Comparison of ENCODE assay signal across 13 cellular contexts in genomic region chr7:2258661-2259365, GRCh38. TPM values are rescaled to one million over a fixed set of nuclear protein-coding genes. Genes with fewer than 3 reads are reported as not detected.
A peak's percentile ranks its signal among the peaks of the same experiment; 100 is the strongest.
DNase-seq lines count a peak whose midpoint lies in the region; ATAC-seq and TF ChIP-seq lines count a peak whose summit lies in the region.
"Had no signal": no experiment of that assay in that cellular context is flagged by ENCODE, and none has a peak within 500 bp of the region (broad histone marks: within the 10 kb centered on the region; RNA-seq: fewer than 3 reads in every experiment).

No MANE protein-coding gene starts in this region.

- ATAC-seq in GM19438 (IDR thresholded peaks at IDR 0.05; ENCODE audit: low read depth, unreplicated experiment) (peak; percentile 65), HG02870 (IDR thresholded peaks at IDR 0.05; ENCODE audit: unreplicated experiment) (peak; percentile 76), aorta (ENCODE audit: low FRiP score) (no peak)
- ATAC-seq in activated naive CD4-positive, alpha-beta T cell treated with anti-CD3 and anti-CD28 coated beads, Interleukin-2, amount 50 U/mL, for 72 hours: no peak

- peak; percentile 87 for DNase-seq in GM06990 (ENCODE audit: extremely low read depth, insufficient read length)
- no peak for DNase-seq in activated naive CD8-positive, alpha-beta T cell treated with anti-CD3 and anti-CD28 coated beads for 36 hours
- no peak for DNase-seq in CD1c-positive myeloid dendritic cell (ENCODE audit: extremely low spot score)
- DNase-seq in NCI-H2107 (lab: John Stamatoyannopoulos, UW): no peak
- no peak for DNase-seq in activated naive CD4-positive, alpha-beta T cell treated with anti-CD3 and anti-CD28 coated beads, Interleukin-2, amount 50 U/mL, for 72 hours (ENCODE audit: low spot score in 2 of 2)
- no peak for DNase-seq in aorta
- DNase-seq: activated T-cell treated with anti-CD3 and anti-CD28 coated beads, Interleukin-2, amount 50 U/mL, for 1 hour; NK-92 treated with Interleukin-12 subunit alpha and Interleukin-12 subunit beta, amount 100 ng/mL, for 24 hours; ovary; stimulated activated CD4-positive, alpha-beta T cell treated with anti-CD3 and anti-CD28 coated beads, Interleukin-4, amount 100 ng/mL, for 4 hours had no signal

- no peak overlapping the region for H3K4me3 Mint-ChIP-seq in activated naive CD8-positive, alpha-beta T cell treated with anti-CD3 and anti-CD28 coated beads for 36 hours

- peaks cover 42% of the 10 kb centered on the region for H3K36me3 ChIP-seq in GM06990 (ENCODE audit: control insufficient read depth, insufficient read depth, low read length)
- no peaks in the 10 kb centered on the region for H3K36me3 ChIP-seq in aorta (ENCODE audit: control insufficient read depth in 1 of 2, insufficient read depth in 2 of 2, low read length in 1 of 2)
- H3K36me3 ChIP-seq: ovary had no signal

- WGBS in aorta, 2 donors: 94 to 96% methylated on average over 31 to 34 of the region's 34 CpGs

- H3K27ac Mint-ChIP-seq in activated naive CD8-positive, alpha-beta T cell treated with anti-CD3 and anti-CD28 coated beads for 36 hours: peak overlapping the region; percentile 68
- H3K27ac Mint-ChIP-seq in activated naive CD4-positive, alpha-beta T cell treated with anti-CD3 and anti-CD28 coated beads, Interleukin-2, amount 50 U/mL, for 72 hours: peak overlapping the region in 1 of 2 donors; percentile 41

- 0 out of 2 replicates have a peak overlapping the region, but pooled peaks have one; percentile 9 for H3K4me3 ChIP-seq in GM06990 (replicated peaks; ENCODE audit: low read depth, low read length)
- no peak overlapping the region for H3K4me3 ChIP-seq in aorta (ENCODE audit: low read length in 2 of 2)
- H3K4me3 ChIP-seq: ovary, suprapubic skin had no signal

- no peaks in the 10 kb centered on the region for H3K27me3 Mint-ChIP-seq in activated naive CD8-positive, alpha-beta T cell treated with anti-CD3 and anti-CD28 coated beads for 36 hours

- no peaks in the 10 kb centered on the region for H3K9me3 ChIP-seq in aorta (ENCODE audit: control insufficient read depth, low read length)
- H3K9me3 ChIP-seq: ovary, suprapubic skin had no signal

- H3K27me3 ChIP-seq in GM06990 (replicated peaks; ENCODE audit: control insufficient read depth, insufficient read depth, low read length) (no peaks in the 10 kb centered on the region), aorta (ENCODE audit: control insufficient read depth in 1 of 2, insufficient read depth in 2 of 2, low read length in 1 of 2) (no peaks in the 10 kb centered on the region)
- H3K27me3 ChIP-seq: ovary, suprapubic skin had no signal

- intact Hi-C loops in aorta (cut with DNase I): no loop called here

- H3K9me3 Mint-ChIP-seq in activated naive CD8-positive, alpha-beta T cell treated with anti-CD3 and anti-CD28 coated beads for 36 hours: no peaks in the 10 kb centered on the region
- no peaks in the 10 kb centered on the region for H3K9me3 Mint-ChIP-seq in activated naive CD4-positive, alpha-beta T cell treated with anti-CD3 and anti-CD28 coated beads, Interleukin-2, amount 50 U/mL, for 72 hours

- H3K4me1 Mint-ChIP-seq in activated naive CD8-positive, alpha-beta T cell treated with anti-CD3 and anti-CD28 coated beads for 36 hours: peaks cover 14% of the 10 kb centered on the region

- no peak overlapping the region for H3K27ac ChIP-seq in aorta (ENCODE audit: low read depth in 1 of 2, low read length in 2 of 2)
- H3K27ac ChIP-seq: ovary, suprapubic skin had no signal

- TF ChIP-seq CTCF in GM06990 (IDR thresholded peaks at IDR 0.05; ENCODE audit: insufficient read depth, low read length, poor library complexity, severe bottlenecking): no peak

- H3K4me1 ChIP-seq in aorta (ENCODE audit: control insufficient read depth in 1 of 2, insufficient read depth in 2 of 2, low read length in 2 of 2): no peaks in the 10 kb centered on the region
- H3K4me1 ChIP-seq: suprapubic skin had no signal

- H3K36me3 Mint-ChIP-seq in activated naive CD8-positive, alpha-beta T cell treated with anti-CD3 and anti-CD28 coated beads for 36 hours: peaks cover 7% of the 10 kb centered on the region
- peaks cover 0 to under 1% of the 10 kb centered on the region in 2 donors for H3K36me3 Mint-ChIP-seq in activated naive CD4-positive, alpha-beta T cell treated with anti-CD3 and anti-CD28 coated beads, Interleukin-2, amount 50 U/mL, for 72 hours

RNA-seq across cellular contexts. Expression of gene NUDT1, which starts 16.8 kb away (rescaled TPM):
- total RNA-seq in activated naive CD8-positive, alpha-beta T cell treated with anti-CD3 and anti-CD28 coated beads for 36 hours: 10 to 100 TPM; 93.5 to 97.0 TPM
- total RNA-seq in activated naive CD4-positive, alpha-beta T cell treated with anti-CD3 and anti-CD28 coated beads, Interleukin-2, amount 50 U/mL, for 72 hours: 10 to 100 TPM; 79.8 to 95.3 TPM
- 10 to 100 TPM; 11.1 to 11.9 TPM for total RNA-seq in aorta
- 10 to 100 TPM; 21.0 to 30.8 TPM for polyA plus RNA-seq in aorta

RNA-seq across cellular contexts. Expression of gene MRM2, which starts 16.8 kb away (rescaled TPM):
- total RNA-seq in activated naive CD8-positive, alpha-beta T cell treated with anti-CD3 and anti-CD28 coated beads for 36 hours: 10 to 100 TPM; 48.4 to 52.9 TPM
- total RNA-seq in activated naive CD4-positive, alpha-beta T cell treated with anti-CD3 and anti-CD28 coated beads, Interleukin-2, amount 50 U/mL, for 72 hours: 10 to 100 TPM; 24.4 to 30.8 TPM
- total RNA-seq in aorta: 10 to 100 TPM; 11.5 to 14.9 TPM
- 10 to 100 TPM; 14.4 to 19.8 TPM for polyA plus RNA-seq in aorta

RNA-seq across cellular contexts. Expression of gene MAD1L1, which starts 26.1 kb away (rescaled TPM):
- total RNA-seq in activated naive CD8-positive, alpha-beta T cell treated with anti-CD3 and anti-CD28 coated beads for 36 hours: 10 to 100 TPM; 36.5 to 37.8 TPM
- 10 to 100 TPM; 34.2 to 53.5 TPM for total RNA-seq in activated naive CD4-positive, alpha-beta T cell treated with anti-CD3 and anti-CD28 coated beads, Interleukin-2, amount 50 U/mL, for 72 hours
- total RNA-seq in aorta: 10 to 100 TPM; 20.3 to 35.8 TPM
- 10 to 100 TPM; 14.8 to 20.1 TPM for polyA plus RNA-seq in aorta

RNA-seq across cellular contexts. Expression of gene SNX8, which starts 55.4 kb away (rescaled TPM):
- total RNA-seq in activated naive CD8-positive, alpha-beta T cell treated with anti-CD3 and anti-CD28 coated beads for 36 hours: 10 to 100 TPM; 45.6 to 48.7 TPM
- total RNA-seq in activated naive CD4-positive, alpha-beta T cell treated with anti-CD3 and anti-CD28 coated beads, Interleukin-2, amount 50 U/mL, for 72 hours: 10 to 100 TPM; 35.6 to 36.1 TPM
- 10 to 100 TPM; 25.9 to 26.5 TPM for total RNA-seq in aorta
- 10 to 100 TPM in 1 of 2 donors, 1 to 10 TPM in 1; 4.1 to 15.8 TPM for polyA plus RNA-seq in aorta

Comparison
In these comparisons a context has a peak if more than half of its experiments do, and no peak if none do; other contexts are left out.
1. ATAC-seq: peak in GM19438 (single experiment) and HG02870 (single experiment); none in activated naive CD4-positive, alpha-beta T cell treated with anti-CD3 and anti-CD28 coated beads, Interleukin-2, amount 50 U/mL, for 72 hours (0 of 2) and aorta (single experiment).
2. RNA of gene NUDT1, which starts 16.8 kb away (total RNA-seq): 93.5 to 97.0 TPM in activated naive CD8-positive, alpha-beta T cell treated with anti-CD3 and anti-CD28 coated beads for 36 hours and 79.8 to 95.3 TPM in activated naive CD4-positive, alpha-beta T cell treated with anti-CD3 and anti-CD28 coated beads, Interleukin-2, amount 50 U/mL, for 72 hours; 11.1 to 11.9 TPM in aorta; every median in the first group is over 4 times any median in the second.